Comparison of ENCODE assay signal across 23 cellular contexts in genomic region chr6:120363429-120363828, GRCh38.
"Had no signal": no experiment of that assay in that cellular context is flagged by ENCODE, and none has a peak within 500 bp of the region (broad histone marks: within the 10 kb centered on the region; RNA-seq: fewer than 3 reads in every experiment).

No MANE protein-coding gene starts in this region.

- H3K4me3 ChIP-seq: body of pancreas, mucosa of descending colon, right lobe of liver, thoracic aorta, upper lobe of left lung had no signal

- H3K27me3 Mint-ChIP-seq: activated CD4-positive, alpha-beta memory T cell treated with anti-CD3 and anti-CD28 coated beads for 36 hours; activated naive CD8-positive, alpha-beta T cell; memory B cell; stimulated activated memory B cell treated with anti-CD40 and anti-IgM and Interleukin-4, amounts not matched to agents 10 μg/mL and 1 μg/mL and 100 μg/mL, for 72 hours had no signal

- H3K9ac ChIP-seq: parathyroid adenoma had no signal

- H3K36me3 ChIP-seq: neutrophil, right lobe of liver, thoracic aorta, upper lobe of left lung, WERI-Rb-1 had no signal

- DNase-seq: activated CD4-positive, alpha-beta memory T cell treated with anti-CD3 and anti-CD28 coated beads for 36 hours; activated CD4-positive, alpha-beta T cell treated with anti-CD3 and anti-CD28 coated beads for 4 hours; activated gamma-delta T cell treated with Interleukin-2 at 50 U/mL for 16 hours; activated T-cell treated with anti-CD3 and anti-CD28 coated beads for 4 hours; amniotic stem cell; body of pancreas; foreskin keratinocyte; head of caudate nucleus; immature natural killer cell; mucosa of descending colon; naive B cell; right lobe of liver; stimulated activated CD4-positive, alpha-beta T cell treated with anti-CD3 and anti-CD28 coated beads, Interleukin-4, amount 100 ng/mL, for 4 hours; upper lobe of left lung; WERI-Rb-1 had no signal

- H3K4me1 Mint-ChIP-seq: immature natural killer cell; memory B cell; naive B cell; stimulated activated memory B cell treated with anti-CD40 and anti-IgM and Interleukin-4, amounts not matched to agents 10 μg/mL and 1 μg/mL and 100 μg/mL, for 72 hours had no signal

- H3K27ac ChIP-seq: body of pancreas, epithelial cell of prostate, foreskin keratinocyte, neutrophil, parathyroid adenoma, right lobe of liver, thoracic aorta, upper lobe of left lung, WERI-Rb-1 had no signal

- H3K27ac Mint-ChIP-seq: activated CD4-positive, alpha-beta memory T cell treated with anti-CD3 and anti-CD28 coated beads for 36 hours; activated naive CD8-positive, alpha-beta T cell; activated T-helper 1 cell treated with anti-CD3 and anti-CD28 coated beads, Interleukin-12 subunit alpha, Interleukin-12 subunit beta, Interleukin-2, Interleukin-4 antibody, amounts not matched to agents 30 ng/mL and 10 ng/mL and 1 ng/mL, durations not matched to agents 14 hours and 24 hours and 36 hours; immature natural killer cell; memory B cell; naive B cell; stimulated activated memory B cell treated with anti-CD40 and anti-IgM and Interleukin-4, amounts not matched to agents 10 μg/mL and 1 μg/mL and 100 μg/mL, for 72 hours had no signal

- H3K36me3 Mint-ChIP-seq: activated CD4-positive, alpha-beta memory T cell treated with anti-CD3 and anti-CD28 coated beads for 36 hours; activated naive CD8-positive, alpha-beta T cell; memory B cell; stimulated activated memory B cell treated with anti-CD40 and anti-IgM and Interleukin-4, amounts not matched to agents 10 μg/mL and 1 μg/mL and 100 μg/mL, for 72 hours had no signal

- H2AFZ ChIP-seq: parathyroid adenoma had no signal

- H3K27me3 ChIP-seq: body of pancreas, foreskin keratinocyte, neutrophil, right lobe of liver, upper lobe of left lung had no signal

- H3K9me3 ChIP-seq: body of pancreas, neutrophil, right lobe of liver had no signal

- H3K79me2 ChIP-seq: parathyroid adenoma had no signal

- H3K4me1 ChIP-seq: body of pancreas, foreskin keratinocyte, parathyroid adenoma, right lobe of liver, upper lobe of left lung had no signal

- H3K4me3 Mint-ChIP-seq: activated CD4-positive, alpha-beta memory T cell treated with anti-CD3 and anti-CD28 coated beads for 36 hours; activated naive CD8-positive, alpha-beta T cell; activated T-helper 1 cell treated with anti-CD3 and anti-CD28 coated beads, Interleukin-12 subunit alpha, Interleukin-12 subunit beta, Interleukin-2, Interleukin-4 antibody, amounts not matched to agents 30 ng/mL and 10 ng/mL and 1 ng/mL, durations not matched to agents 14 hours and 24 hours and 36 hours; immature natural killer cell; memory B cell; naive B cell; stimulated activated memory B cell treated with anti-CD40 and anti-IgM and Interleukin-4, amounts not matched to agents 10 μg/mL and 1 μg/mL and 100 μg/mL, for 72 hours had no signal
